2 cellular contexts compared by ENCODE assay signal in genomic region chr2:106165064-106165463, GRCh38.
TF ChIP-seq lines count a peak whose summit lies in the region.

No MANE protein-coding gene starts in this region.

TF ChIP-seq in GM23338, 12 proteins besides CTCF, POLR2A, EP300 and RAD21:
- TF ChIP-seq POLR2AphosphoS5 (IDR thresholded peaks at IDR 0.05; ENCODE audit: low read depth), result no peak
- TF ChIP-seq NANOG (IDR thresholded peaks at IDR 0.05; ENCODE audit: borderline replicate concordance), result peak; percentile 53; the same call in 1 of the 2 replicates
- peak; percentile 48; the same call in 1 of the 2 replicates for TF ChIP-seq ZNF462 (CRISPR knock-in tag; IDR thresholded peaks at IDR 0.05)

TF ChIP-seq in K562, 482 proteins besides CTCF, POLR2A, EP300 and RAD21:
- TF ChIP-seq PHTF2 (CRISPR knock-in tag; IDR thresholded peaks at IDR 0.05) (no peak), KLF6 (CRISPR knock-in tag; IDR thresholded peaks at IDR 0.05; ENCODE audit: borderline replicate concordance) (no peak), KDM1A (IDR thresholded peaks at IDR 0.05) (no peak), CSDE1 (IDR thresholded peaks at IDR 0.05) (no peak), GTF3C2 (IDR thresholded peaks at IDR 0.05; ENCODE audit: borderline replicate concordance, extremely low read depth, insufficient read length) (no peak)
